In genomic region chrX:105609530-105609929, GRCh38 we compare ENCODE assay signal across 28 cellular contexts.
A peak's percentile ranks its signal among the peaks of the same experiment; 100 is the strongest.
DNase-seq lines count a peak whose midpoint lies in the region; ATAC-seq, FAIRE-seq and TF ChIP-seq lines count a peak whose summit lies in the region.
"Had no signal": no experiment of that assay in that cellular context is flagged by ENCODE, and none has a peak within 500 bp of the region (broad histone marks: within the 10 kb centered on the region; RNA-seq: fewer than 3 reads in every experiment).

No MANE protein-coding gene starts in this region.

- CTCF ChIA-PET in PC-3 (lab: Charles Lee) = no interaction called here
- CTCF ChIA-PET in activated CD8-positive, alpha-beta T cell treated with anti-CD3 and anti-CD28 coated beads for 36 hours (lab: Charles Lee) = no interaction called here

- H3K9me3 Mint-ChIP-seq in astrocyte (ENCODE audit: unreplicated experiment) = no peaks in the 10 kb centered on the region
- H3K9me3 Mint-ChIP-seq in activated CD8-positive, alpha-beta T cell treated with anti-CD3 and anti-CD28 coated beads for 36 hours = no peaks in the 10 kb centered on the region

- H3K36me3 ChIP-seq in PC-3 (ENCODE audit: low read depth, low read length) (no peaks in the 10 kb centered on the region), astrocyte (ENCODE audit: insufficient read depth, low read length) (no peaks in the 10 kb centered on the region), mesenchymal stem cell (ENCODE audit: control insufficient read depth in 1 of 2, insufficient read depth in 2 of 2, low read depth in 1 of 2, low read length in 2 of 2) (no peaks in the 10 kb centered on the region)
- H3K36me3 ChIP-seq: BE2C, BLaER1 had no signal

- H3K4me2 ChIP-seq in PC-3 (ENCODE audit: low read length) = peak overlapping the region; percentile 65
- no peak overlapping the region for H3K4me2 ChIP-seq in astrocyte (ENCODE audit: low read length)
- no peak overlapping the region for H3K4me2 ChIP-seq in mesenchymal stem cell (ENCODE audit: low read length, poor library complexity, severe bottlenecking)
- H3K4me2 ChIP-seq: BLaER1 had no signal

- DNase-seq in Right ventricle myocardium superior = peak; percentile 27
- DNase-seq in cardiac septum (ENCODE audit: low spot score) = no peak
- DNase-seq in PC-3 = no peak
- DNase-seq in astrocyte (ENCODE audit: low read depth) = no peak
- no peak for DNase-seq in left cardiac atrium
- no peak for DNase-seq in activated CD8-positive, alpha-beta T cell treated with anti-CD3 and anti-CD28 coated beads for 36 hours
- no peak for DNase-seq in lower leg skin (ENCODE audit: low spot score in 2 of 2)
- no peak for DNase-seq in mesenchymal stem cell
- DNase-seq: 8988T; ACHN; BE2C; C1 segment of cervical spinal cord; CD4-positive, alpha-beta memory T cell; CD4-positive, CD25-positive, alpha-beta regulatory T cell; CD8-positive, alpha-beta memory T cell; COR-L47; DMS 273 treated with DMSO at 0.1 percent for 48 hours; DMS153; DMS79; DND-41; EL; GDM1 had no signal

- H3K18ac ChIP-seq in mesenchymal stem cell (ENCODE audit: low read depth in 1 of 2, low read length in 2 of 2) = no peak overlapping the region

- POLR2A ChIA-PET in PC-3 (lab: Charles Lee; ENCODE audit: unreplicated experiment) = no interaction called here
- POLR2A ChIA-PET in activated CD8-positive, alpha-beta T cell treated with anti-CD3 and anti-CD28 coated beads for 36 hours (lab: Charles Lee) = no interaction called here

- H3K79me1 ChIP-seq in mesenchymal stem cell (replicated peaks; ENCODE audit: low read length, poor library complexity, severe bottlenecking) = no peaks in the 10 kb centered on the region

- H3K4ac ChIP-seq in mesenchymal stem cell (ENCODE audit: low read depth in 1 of 2, low read length in 2 of 2) = no peak overlapping the region

- H3K4me1 ChIP-seq in PC-3 (ENCODE audit: insufficient read depth, low read length) = peaks cover 23% of the 10 kb centered on the region
- no peaks in the 10 kb centered on the region for H3K4me1 ChIP-seq in astrocyte (ENCODE audit: insufficient read depth, low read length)
- no peaks in the 10 kb centered on the region for H3K4me1 ChIP-seq in mesenchymal stem cell (ENCODE audit: control insufficient read depth, insufficient read depth, low read depth, low read length)
- H3K4me1 ChIP-seq: BE2C, BLaER1 had no signal

- no peak overlapping the region for H3K4me3 Mint-ChIP-seq in astrocyte (ENCODE audit: unreplicated experiment)
- no peak overlapping the region for H3K4me3 Mint-ChIP-seq in activated CD8-positive, alpha-beta T cell treated with anti-CD3 and anti-CD28 coated beads for 36 hours
- H3K4me3 Mint-ChIP-seq: CD14-positive monocyte; CD4-positive, alpha-beta memory T cell; CD4-positive, CD25-positive, alpha-beta regulatory T cell; CD8-positive, alpha-beta memory T cell had no signal

- H3K27ac Mint-ChIP-seq in astrocyte (ENCODE audit: unreplicated experiment) = no peak overlapping the region
- H3K27ac Mint-ChIP-seq in activated CD8-positive, alpha-beta T cell treated with anti-CD3 and anti-CD28 coated beads for 36 hours = no peak overlapping the region
- H3K27ac Mint-ChIP-seq: CD14-positive monocyte; CD4-positive, alpha-beta memory T cell; CD4-positive, CD25-positive, alpha-beta regulatory T cell; CD8-positive, alpha-beta memory T cell had no signal

- FAIRE-seq in astrocyte (lab: Jason Lieb, UNC) = peak; percentile 68
- FAIRE-seq: A204.1, GM12878, GM12892, GM18507 had no signal

- H3K4me3 ChIP-seq in PC-3 (ENCODE audit: low read length) (no peak overlapping the region), astrocyte (ENCODE audit: insufficient read depth, low read depth, low read length) (no peak overlapping the region), lower leg skin (ENCODE audit: low read depth, poor library complexity, severe bottlenecking) (no peak overlapping the region), mesenchymal stem cell (ENCODE audit: insufficient read depth in 1 of 2, low read depth in 1 of 2, low read length in 2 of 2) (no peak overlapping the region)
- H3K4me3 ChIP-seq: BLaER1, GM12878 had no signal

- no peaks in the 10 kb centered on the region for H3K9me3 ChIP-seq in PC-3 (ENCODE audit: low read length)
- no peaks in the 10 kb centered on the region for H3K9me3 ChIP-seq in astrocyte (ENCODE audit: insufficient read depth, low read depth, low read length)
- peaks cover 10% of the 10 kb centered on the region for H3K9me3 ChIP-seq in mesenchymal stem cell (ENCODE audit: control insufficient read depth, low read length)
- H3K9me3 ChIP-seq: BE2C, BLaER1 had no signal

- intact Hi-C loops in Right ventricle myocardium superior (cut with DNase I) (no loop called here), cardiac septum (cut with DNase I) (loop anchor here (2.0 kb wide), 1 partner anchor 83 kb away; no protein-coding TSS in a partner anchor), PC-3 (cut with micrococcal nuclease) (loop anchor here (5.0 kb wide), 1 partner anchor 57 kb away; no protein-coding TSS in a partner anchor), left cardiac atrium (cut with DNase I) (no loop called here), lower leg skin (cut with DNase I; ENCODE audit: low total_unique reads) (no loop called here)
- intact Hi-C loops in activated CD8-positive, alpha-beta T cell treated with anti-CD3 and anti-CD28 coated beads for 36 hours (cut with micrococcal nuclease) = no loop called here

- no peak overlapping the region for H2BK15ac ChIP-seq in mesenchymal stem cell (ENCODE audit: low read depth, poor library complexity, severe bottlenecking)

- H3K27ac ChIP-seq in PC-3 (ENCODE audit: low read length) = peak overlapping the region; percentile 84
- no peak overlapping the region for H3K27ac ChIP-seq in astrocyte (ENCODE audit: low read depth, low read length)
- no peak overlapping the region for H3K27ac ChIP-seq in mesenchymal stem cell (ENCODE audit: low read length, poor library complexity, severe bottlenecking)
- H3K27ac ChIP-seq: BLaER1 had no signal

- no peaks in the 10 kb centered on the region for H3K27me3 Mint-ChIP-seq in astrocyte (ENCODE audit: low read depth, unreplicated experiment)
- no peaks in the 10 kb centered on the region for H3K27me3 Mint-ChIP-seq in activated CD8-positive, alpha-beta T cell treated with anti-CD3 and anti-CD28 coated beads for 36 hours
- H3K27me3 Mint-ChIP-seq: CD4-positive, alpha-beta memory T cell; CD4-positive, CD25-positive, alpha-beta regulatory T cell; CD8-positive, alpha-beta memory T cell had no signal

- no peaks in the 10 kb centered on the region for H3F3A ChIP-seq in PC-3 (ENCODE audit: low read length, unreplicated experiment)

- H3K79me2 ChIP-seq in PC-3 (ENCODE audit: low read length) (no peaks in the 10 kb centered on the region), astrocyte (ENCODE audit: insufficient read depth, low read length) (no peaks in the 10 kb centered on the region)

- TF ChIP-seq CTCF in PC-3 (conservative IDR thresholded peaks at IDR 0.05; ENCODE audit: low read depth, low read length) (no peak), astrocyte (IDR thresholded peaks at IDR 0.05; ENCODE audit: insufficient read depth, low read depth, low read length) (no peak), lower leg skin (IDR thresholded peaks at IDR 0.05) (no peak)
- no peak for TF ChIP-seq CTCF in activated CD8-positive, alpha-beta T cell treated with anti-CD3 and anti-CD28 coated beads for 36 hours (IDR thresholded peaks at IDR 0.05)

- TF ChIP-seq POLR2A in lower leg skin (IDR thresholded peaks at IDR 0.05) = no peak

- H2BK12ac ChIP-seq in mesenchymal stem cell (ENCODE audit: low read length in 2 of 2) = no peak overlapping the region

- H2BK5ac ChIP-seq in mesenchymal stem cell (ENCODE audit: low read depth, low read length, poor library complexity, severe bottlenecking) = no peak overlapping the region

- no peaks in the 10 kb centered on the region for H3K27me3 ChIP-seq in PC-3 (ENCODE audit: low read length)
- H3K27me3 ChIP-seq in astrocyte (ENCODE audit: insufficient read depth, low read length) = no peaks in the 10 kb centered on the region
- H3K27me3 ChIP-seq in mesenchymal stem cell (ENCODE audit: control insufficient read depth in 1 of 2, insufficient read depth in 1 of 2, low read length in 2 of 2) = peaks cover 0 to 2% of the 10 kb centered on the region in 2 experiments
- H3K27me3 ChIP-seq: BE2C had no signal

- H2AFZ ChIP-seq in PC-3 (ENCODE audit: low read length) (no peak overlapping the region), astrocyte (ENCODE audit: low read depth, low read length) (no peak overlapping the region), mesenchymal stem cell (ENCODE audit: low read depth, low read length) (no peak overlapping the region)

- 66 to 67% methylated on average over 3 of the region's 3 CpGs for WGBS in lower leg skin, 2 donors
- 100% methylated on average over 1 of the region's 3 CpGs for WGBS in mesenchymal stem cell

- H4K8ac ChIP-seq in mesenchymal stem cell (ENCODE audit: low read length) = no peak overlapping the region

- H3K9ac ChIP-seq in PC-3 (ENCODE audit: low read length) = no peak overlapping the region
- no peak overlapping the region for H3K9ac ChIP-seq in astrocyte (ENCODE audit: low read length)
- H3K9ac ChIP-seq in mesenchymal stem cell (ENCODE audit: low read length) = no peak overlapping the region
- H3K9ac ChIP-seq: BLaER1 had no signal

- no peaks in the 10 kb centered on the region for H3K4me1 Mint-ChIP-seq in astrocyte (ENCODE audit: low read depth, unreplicated experiment)
- no peaks in the 10 kb centered on the region for H3K4me1 Mint-ChIP-seq in activated CD8-positive, alpha-beta T cell treated with anti-CD3 and anti-CD28 coated beads for 36 hours (ENCODE audit: low read depth)
- H3K4me1 Mint-ChIP-seq: CD14-positive monocyte; CD4-positive, alpha-beta memory T cell; CD4-positive, CD25-positive, alpha-beta regulatory T cell; CD8-positive, alpha-beta memory T cell had no signal

- H4K91ac ChIP-seq in mesenchymal stem cell (ENCODE audit: low read length) = no peak overlapping the region

- no peak overlapping the region for H3K14ac ChIP-seq in mesenchymal stem cell (ENCODE audit: low read length in 2 of 2)

- no TSS peak for BruUV-seq in PC-3 (replicated peaks; lab: Mats Ljungman, UMichigan)

- H2AK5ac ChIP-seq in mesenchymal stem cell (ENCODE audit: low read length, severe bottlenecking) = no peak overlapping the region

- no peaks in the 10 kb centered on the region for H3K9me2 ChIP-seq in PC-3 (replicated peaks; ENCODE audit: low read length)

- ATAC-seq in Right ventricle myocardium superior (ENCODE audit: poor library complexity) = peak; percentile 88
- ATAC-seq in PC-3 = no peak
- peak; percentile 61 to 75 for ATAC-seq in left cardiac atrium
- no peak for ATAC-seq in activated CD8-positive, alpha-beta T cell treated with anti-CD3 and anti-CD28 coated beads for 36 hours
- ATAC-seq: GM12878 had no signal

- no peaks in the 10 kb centered on the region for H4K20me1 ChIP-seq in PC-3 (ENCODE audit: low read length)
- no peaks in the 10 kb centered on the region for H4K20me1 ChIP-seq in astrocyte (ENCODE audit: insufficient read depth, low read length)
- H4K20me1 ChIP-seq: BLaER1 had no signal

- H2BK120ac ChIP-seq in mesenchymal stem cell (ENCODE audit: low read depth, low read length) = no peak overlapping the region

- H3K23ac ChIP-seq in mesenchymal stem cell (ENCODE audit: low read length in 2 of 2) = no peak overlapping the region

- no peaks in the 10 kb centered on the region for H3K36me3 Mint-ChIP-seq in astrocyte (ENCODE audit: low read depth, unreplicated experiment)
- no peaks in the 10 kb centered on the region for H3K36me3 Mint-ChIP-seq in activated CD8-positive, alpha-beta T cell treated with anti-CD3 and anti-CD28 coated beads for 36 hours (ENCODE audit: low read depth)
- H3K36me3 Mint-ChIP-seq: CD14-positive monocyte; CD4-positive, alpha-beta memory T cell; CD4-positive, CD25-positive, alpha-beta regulatory T cell; CD8-positive, alpha-beta memory T cell had no signal

Comparison
In these comparisons a context has a peak if more than half of its experiments do, and no peak if none do; other contexts are left out.
1. intact Hi-C loops: an anchor here in cardiac septum (2.0 kb wide) and PC-3 (5.0 kb wide); none called in Right ventricle myocardium superior, left cardiac atrium, activated CD8-positive, alpha-beta T cell treated with anti-CD3 and anti-CD28 coated beads for 36 hours and lower leg skin.
2. ATAC-seq: peak in Right ventricle myocardium superior (single experiment) and left cardiac atrium (2 of 2); none in PC-3 (single experiment) and activated CD8-positive, alpha-beta T cell treated with anti-CD3 and anti-CD28 coated beads for 36 hours (single experiment).